In the genomic region with DNA sequence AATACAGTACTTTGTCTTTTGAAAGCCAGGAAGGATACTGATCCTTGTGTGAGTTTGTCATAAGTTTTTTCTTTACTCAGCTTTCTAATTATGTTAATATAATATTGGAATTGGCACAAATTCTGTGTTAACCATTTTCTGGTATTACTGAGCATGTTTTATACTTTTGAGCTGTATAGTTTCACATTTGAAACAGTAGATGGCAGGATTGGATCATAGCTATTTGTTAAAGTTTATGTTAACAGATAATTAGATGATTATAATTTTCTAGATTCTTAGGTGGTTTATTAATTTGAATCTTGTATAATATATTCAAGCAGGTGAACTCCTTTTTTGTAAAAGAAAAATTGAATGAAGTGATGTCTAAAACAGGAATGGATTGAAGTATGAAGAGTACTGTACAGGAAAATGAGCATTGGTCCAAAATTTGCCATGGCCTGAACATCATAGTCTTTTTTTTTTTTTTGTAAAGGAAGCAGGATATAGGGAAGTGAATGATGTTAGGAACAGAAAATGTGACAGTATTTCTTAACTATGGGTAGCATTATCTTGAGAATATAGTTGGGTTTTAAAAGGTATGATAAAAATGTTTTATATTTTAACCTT, we compare ENCODE assay signal across 9 cellular contexts.
DNase-seq lines count a peak whose midpoint lies in the region; ATAC-seq and TF ChIP-seq lines count a peak whose summit lies in the region.
"Had no signal": no experiment of that assay in that cellular context is flagged by ENCODE, and none has a peak within 500 bp of the region (broad histone marks: within the 10 kb centered on the region; RNA-seq: fewer than 3 reads in every experiment).

No MANE protein-coding gene starts in this region.

- H3K27me3 ChIP-seq in heart right ventricle (no peaks in the 10 kb centered on the region), PC-9 (ENCODE audit: insufficient read depth, low read depth) (no peaks in the 10 kb centered on the region), transverse colon (no peaks in the 10 kb centered on the region)

- H3K4me1 ChIP-seq in heart right ventricle, result peaks cover 0 to 10% (median 0%) of the 10 kb centered on the region in 9 donors
- H3K4me1 ChIP-seq in PC-9 (replicated peaks; ENCODE audit: insufficient read depth), result no peaks in the 10 kb centered on the region
- no peaks in the 10 kb centered on the region for H3K4me1 ChIP-seq in transverse colon

- in situ Hi-C loops in transverse colon (cut with MboI; ENCODE audit: low pct_ligation_motif_present in 1 of 4, low pct_unique_long_range_greater_than_20kb in 1 of 4, low sequenced_read_pairs in 3 of 4), result loop anchor here in 3 of 4 donors (5.0 to 10.0 kb wide), 2 partner anchors 115 to 117 kb away; no protein-coding TSS in a partner anchor

- no peak for ATAC-seq in heart right ventricle
- ATAC-seq in left ventricle myocardium superior, result no peak
- ATAC-seq in GM18870 (IDR thresholded peaks at IDR 0.05; ENCODE audit: unreplicated experiment), result no peak
- ATAC-seq in activated CD8-positive, alpha-beta memory T cell treated with anti-CD3 and anti-CD28 coated beads, Interleukin-2, amount 10 ng/mL, durations not matched to agents 7 days and 5 days, result no peak
- ATAC-seq: left cardiac atrium had no signal

- no peak overlapping the region for H3K4me3 Mint-ChIP-seq in activated CD8-positive, alpha-beta memory T cell treated with anti-CD3 and anti-CD28 coated beads, Interleukin-2, amount 10 ng/mL, durations not matched to agents 7 days and 5 days

- intact Hi-C loops in heart right ventricle (cut with DNase I), result loop anchor here in 8 of 10 donors (2.0 to 10.0 kb wide), 6 partner anchors 115 to 282 kb away; a partner anchor contains a TSS
- intact Hi-C loops in left ventricle myocardium superior (cut with micrococcal nuclease), result no loop called here
- intact Hi-C loops in PC-9 (cut with micrococcal nuclease; ENCODE audit: unreplicated experiment), result loop anchor here (5.0 to 10.0 kb wide), 2 partner anchors 117 to 415 kb away; no protein-coding TSS in a partner anchor
- intact Hi-C loops in transverse colon (cut with DNase I; ENCODE audit: low total_unique reads), result loop anchor here (5.0 kb wide), 1 partner anchor 72 kb away; no protein-coding TSS in a partner anchor
- intact Hi-C loops in lower leg skin (cut with DNase I; ENCODE audit: low total_unique reads), result loop anchor here (5.0 kb wide), 1 partner anchor 117 kb away; no protein-coding TSS in a partner anchor

- no peak overlapping the region for H3K27ac Mint-ChIP-seq in activated CD8-positive, alpha-beta memory T cell treated with anti-CD3 and anti-CD28 coated beads, Interleukin-2, amount 10 ng/mL, durations not matched to agents 7 days and 5 days

- no peaks in the 10 kb centered on the region for H4K20me1 ChIP-seq in PC-9 (ENCODE audit: insufficient read depth)

- no peaks in the 10 kb centered on the region for H3F3A ChIP-seq in PC-9 (ENCODE audit: insufficient read depth, low read depth)

- peaks cover 22% of the 10 kb centered on the region for H3K36me3 Mint-ChIP-seq in activated CD8-positive, alpha-beta memory T cell treated with anti-CD3 and anti-CD28 coated beads, Interleukin-2, amount 10 ng/mL, durations not matched to agents 7 days and 5 days

- H3K4me1 Mint-ChIP-seq in activated CD8-positive, alpha-beta memory T cell treated with anti-CD3 and anti-CD28 coated beads, Interleukin-2, amount 10 ng/mL, durations not matched to agents 7 days and 5 days, result peaks cover 9% of the 10 kb centered on the region

- TF ChIP-seq CTCF in heart right ventricle (IDR thresholded peaks at IDR 0.05) (peak in 7 of 9 donors; percentile 34 to 60 (median 48)), PC-9 (conservative IDR thresholded peaks at IDR 0.05) (peak; percentile 67), fibroblast of mammary gland (conservative IDR thresholded peaks at IDR 0.05; ENCODE audit: control insufficient read depth, insufficient read depth, low read depth, low read length) (peak; percentile 51), transverse colon (IDR thresholded peaks at IDR 0.05) (peak in 4 of 5 experiments; percentile 37 to 46 (median 40)), lower leg skin (IDR thresholded peaks at IDR 0.05) (no peak)

- H3K9me2 ChIP-seq in PC-9 (ENCODE audit: insufficient read depth), result no peaks in the 10 kb centered on the region

- no peaks in the 10 kb centered on the region for H3K27me3 Mint-ChIP-seq in activated CD8-positive, alpha-beta memory T cell treated with anti-CD3 and anti-CD28 coated beads, Interleukin-2, amount 10 ng/mL, durations not matched to agents 7 days and 5 days

- H3K36me3 ChIP-seq in heart right ventricle, result no peaks in the 10 kb centered on the region
- H3K36me3 ChIP-seq in PC-9 (ENCODE audit: low read depth), result no peaks in the 10 kb centered on the region
- no peaks in the 10 kb centered on the region for H3K36me3 ChIP-seq in transverse colon

- no peaks in the 10 kb centered on the region for H3K9me3 ChIP-seq in heart right ventricle
- no peaks in the 10 kb centered on the region for H3K9me3 ChIP-seq in PC-9 (ENCODE audit: insufficient read depth, low read depth)
- H3K9me3 ChIP-seq in transverse colon, result no peaks in the 10 kb centered on the region

- no peak overlapping the region for H2AFZ ChIP-seq in PC-9

- no TSS peak for BruUV-seq in PC-9 (replicated peaks; lab: Mats Ljungman, UMichigan)

- H3K27ac ChIP-seq in heart right ventricle (no peak overlapping the region), PC-9 (no peak overlapping the region), transverse colon (no peak overlapping the region)

- no peak overlapping the region for H3K4me3 ChIP-seq in heart right ventricle
- H3K4me3 ChIP-seq in PC-9, result no peak overlapping the region
- H3K4me3 ChIP-seq in fibroblast of mammary gland (ENCODE audit: control insufficient read depth, low read depth, low read length), result no peak overlapping the region
- H3K4me3 ChIP-seq in transverse colon, result no peak overlapping the region
- no peak overlapping the region for H3K4me3 ChIP-seq in lower leg skin (ENCODE audit: low read depth, poor library complexity, severe bottlenecking)

- no peak for TF ChIP-seq EP300 in transverse colon (IDR thresholded peaks at IDR 0.05; ENCODE audit: low read depth)

- no peaks in the 10 kb centered on the region for H3K79me2 ChIP-seq in PC-9 (ENCODE audit: low read depth)

- H3K4me2 ChIP-seq in PC-9, result no peak overlapping the region

- POLR2A ChIA-PET in PC-9 (lab: Charles Lee; ENCODE audit: unreplicated experiment), result no interaction called here

- TF ChIP-seq POLR2A in transverse colon (IDR thresholded peaks at IDR 0.05) (no peak), lower leg skin (IDR thresholded peaks at IDR 0.05) (no peak)

- no peaks in the 10 kb centered on the region for H3K9me3 Mint-ChIP-seq in activated CD8-positive, alpha-beta memory T cell treated with anti-CD3 and anti-CD28 coated beads, Interleukin-2, amount 10 ng/mL, durations not matched to agents 7 days and 5 days (ENCODE audit: low read depth)

- DNase-seq in heart right ventricle (no peak), left ventricle myocardium superior (no peak), PC-9 (no peak), fibroblast of mammary gland (ENCODE audit: low read depth) (peak; percentile 20), transverse colon (no peak), lower leg skin (ENCODE audit: low spot score in 2 of 2) (no peak)
- DNase-seq in activated CD8-positive, alpha-beta memory T cell treated with anti-CD3 and anti-CD28 coated beads, Interleukin-2, amount 10 ng/mL, durations not matched to agents 7 days and 5 days, result no peak
- DNase-seq: left cardiac atrium had no signal

- CTCF ChIA-PET in PC-9 (lab: Charles Lee), result interaction anchor here (0.6 to 1.1 kb wide), 2 partner anchors 118 to 283 kb away, joined by 3 to 15 read pairs; no protein-coding TSS in a partner anchor
- CTCF ChIA-PET in activated CD8-positive, alpha-beta memory T cell treated with anti-CD3 and anti-CD28 coated beads, Interleukin-2, amount 10 ng/mL, durations not matched to agents 7 days and 5 days (lab: Charles Lee), result interaction anchor here (0.9 to 5.0 kb wide), 10 partner anchors 10 to 285 kb away, joined by 3 to 123 read pairs (median 7); a partner anchor contains a TSS

Comparison
In these comparisons a context has a peak if more than half of its experiments do, and no peak if none do; other contexts are left out.
1. CTCF ChIP-seq: peak in heart right ventricle (7 of 9), PC-9 (single experiment), fibroblast of mammary gland (single experiment) and transverse colon (4 of 5); none in lower leg skin (0 of 3).